In the genomic region with DNA sequence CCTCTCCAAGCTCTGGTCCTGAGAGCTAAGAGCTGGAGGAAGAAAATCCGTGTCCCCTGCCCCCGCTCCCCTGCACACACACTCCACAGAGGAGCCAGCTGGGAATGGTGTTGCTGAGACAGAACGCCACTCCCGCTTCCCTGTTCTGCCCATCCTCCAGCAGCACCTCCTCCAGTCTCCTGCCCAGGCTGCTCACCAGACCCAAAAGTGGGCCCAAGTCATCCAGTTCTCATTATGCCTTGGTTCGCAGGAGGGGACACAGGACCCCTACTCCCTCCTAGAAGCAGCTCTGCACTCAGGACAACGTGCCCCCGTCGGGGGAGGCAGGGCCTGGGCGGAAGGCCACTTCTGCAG, we compare ENCODE assay signal across 1 cellular context.
TF ChIP-seq lines count a peak whose summit lies in the region.

No MANE protein-coding gene starts in this region.

TF ChIP-seq in IMR-90, 13 proteins besides CTCF, POLR2A, EP300 and RAD21:
- TF ChIP-seq SMC3 (IDR thresholded peaks at IDR 0.05; ENCODE audit: low read depth, low read length) (no peak), MAZ (IDR thresholded peaks at IDR 0.05; ENCODE audit: borderline replicate concordance, low read depth, low read length) (no peak), MXI1 (IDR thresholded peaks at IDR 0.05; ENCODE audit: borderline replicate concordance, low read depth, low read length) (no peak), BHLHE40 (IDR thresholded peaks at IDR 0.05; ENCODE audit: low read depth, low read length) (no peak), FOS (IDR thresholded peaks at IDR 0.05; ENCODE audit: low read depth, low read length) (no peak), MAFK (IDR thresholded peaks at IDR 0.05; ENCODE audit: low read depth, low read length) (no peak), RCOR1 (IDR thresholded peaks at IDR 0.05; ENCODE audit: insufficient replicate concordance, low read length) (no peak), CHD1 (IDR thresholded peaks at IDR 0.05; ENCODE audit: low read depth, low read length) (no peak), CEBPB (IDR thresholded peaks at IDR 0.05; ENCODE audit: low read depth, low read length) (no peak), RFX5 (IDR thresholded peaks at IDR 0.05; ENCODE audit: low read depth, low read length) (no peak), NFE2L2 (IDR thresholded peaks at IDR 0.05; ENCODE audit: low read depth, low read length) (no peak)
- TF ChIP-seq, protein P1, sequence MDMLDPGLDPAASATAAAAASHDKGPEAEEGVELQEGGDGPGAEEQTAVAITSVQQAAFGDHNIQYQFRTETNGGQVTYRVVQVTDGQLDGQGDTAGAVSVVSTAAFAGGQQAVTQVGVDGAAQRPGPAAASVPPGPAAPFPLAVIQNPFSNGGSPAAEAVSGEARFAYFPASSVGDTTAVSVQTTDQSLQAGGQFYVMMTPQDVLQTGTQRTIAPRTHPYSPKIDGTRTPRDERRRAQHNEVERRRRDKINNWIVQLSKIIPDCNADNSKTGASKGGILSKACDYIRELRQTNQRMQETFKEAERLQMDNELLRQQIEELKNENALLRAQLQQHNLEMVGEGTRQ (IDR thresholded peaks at IDR 0.05; ENCODE audit: low read depth, low read length): no peak
- TF ChIP-seq, protein P2, sequence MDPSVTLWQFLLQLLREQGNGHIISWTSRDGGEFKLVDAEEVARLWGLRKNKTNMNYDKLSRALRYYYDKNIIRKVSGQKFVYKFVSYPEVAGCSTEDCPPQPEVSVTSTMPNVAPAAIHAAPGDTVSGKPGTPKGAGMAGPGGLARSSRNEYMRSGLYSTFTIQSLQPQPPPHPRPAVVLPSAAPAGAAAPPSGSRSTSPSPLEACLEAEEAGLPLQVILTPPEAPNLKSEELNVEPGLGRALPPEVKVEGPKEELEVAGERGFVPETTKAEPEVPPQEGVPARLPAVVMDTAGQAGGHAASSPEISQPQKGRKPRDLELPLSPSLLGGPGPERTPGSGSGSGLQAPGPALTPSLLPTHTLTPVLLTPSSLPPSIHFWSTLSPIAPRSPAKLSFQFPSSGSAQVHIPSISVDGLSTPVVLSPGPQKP (IDR thresholded peaks at IDR 0.05; ENCODE audit: borderline replicate concordance, low read depth, low read length): no peak
